Comparison of ENCODE assay signal across 28 cellular contexts in genomic region chr20:38671701-38672292, GRCh38. TPM values are rescaled to one million over a fixed set of nuclear protein-coding genes. Genes with fewer than 3 reads are reported as not detected.
"Had no signal": no experiment of that assay in that cellular context is flagged by ENCODE, and none has a peak within 500 bp of the region (broad histone marks: within the 10 kb centered on the region; RNA-seq: fewer than 3 reads in every experiment).

No MANE protein-coding gene starts in this region.

- H3K4me1 ChIP-seq: prostate gland had no signal

- H3K27me3 ChIP-seq: vagina had no signal

- H3K9me3 Mint-ChIP-seq: immature natural killer cell; memory B cell; mesothelial cell of epicardium; natural killer cell; stimulated activated naive CD8-positive, alpha-beta T cell treated with anti-CD3 and anti-CD28 coated beads, Interleukin-15, Interleukin-2, amounts not matched to agents 100 ng/mL and 50 ng/mL, for 24 hours had no signal

- H3K4me3 Mint-ChIP-seq: memory B cell; mesothelial cell of epicardium; natural killer cell; stimulated activated memory B cell treated with anti-CD40 and anti-IgM and Interleukin-4, amounts not matched to agents 10 μg/mL and 1 μg/mL and 100 μg/mL, for 72 hours; stimulated activated naive CD8-positive, alpha-beta T cell treated with anti-CD3 and anti-CD28 coated beads, Interleukin-15, Interleukin-2, amounts not matched to agents 100 ng/mL and 50 ng/mL, for 24 hours had no signal

- DNase-seq: effector memory CD4-positive, alpha-beta T cell; gastrocnemius medialis; immature natural killer cell; left ventricle myocardium inferior; lower lobe of right lung; natural killer cell; retina; spleen; stimulated activated CD4-positive, alpha-beta T cell treated with anti-CD3 and anti-CD28 coated beads, Interleukin-15, amount 100 ng/mL, for 24 hours; stimulated activated CD4-positive, alpha-beta T cell treated with anti-CD3 and anti-CD28 coated beads, Interleukin-1b, Interleukin-23, amount 100 ng/mL, for 48 hours; stimulated activated CD4-positive, alpha-beta T cell treated with anti-CD3 and anti-CD28 coated beads, Interleukin-4, amount 100 ng/mL, for 24 hours; tibial artery; upper lobe of right lung had no signal

- ATAC-seq: esophagus mucosa; gastrocnemius medialis; lower lobe of right lung; natural killer cell; sciatic nerve; stimulated activated memory B cell treated with anti-CD40 and anti-IgM and Interleukin-4, amounts not matched to agents 10 μg/mL and 1 μg/mL and 100 μg/mL, for 72 hours; upper lobe of right lung had no signal

- H3K9ac ChIP-seq: parathyroid adenoma had no signal

- H3K36me3 Mint-ChIP-seq: mesothelial cell of epicardium; natural killer cell; stimulated activated memory B cell treated with anti-CD40 and anti-IgM and Interleukin-4, amounts not matched to agents 10 μg/mL and 1 μg/mL and 100 μg/mL, for 72 hours had no signal

- H3K27ac Mint-ChIP-seq: immature natural killer cell; memory B cell; mesothelial cell of epicardium; natural killer cell; stimulated activated memory B cell treated with anti-CD40 and anti-IgM and Interleukin-4, amounts not matched to agents 10 μg/mL and 1 μg/mL and 100 μg/mL, for 72 hours; stimulated activated naive CD8-positive, alpha-beta T cell treated with anti-CD3 and anti-CD28 coated beads, Interleukin-15, Interleukin-2, amounts not matched to agents 100 ng/mL and 50 ng/mL, for 24 hours had no signal

- H3K27ac ChIP-seq: gastrocnemius medialis, left ventricle myocardium inferior, lower lobe of right lung, parathyroid adenoma, prostate gland, spleen, tibial artery, upper lobe of right lung, vagina had no signal

- H3K9me3 ChIP-seq: gastrocnemius medialis, left ventricle myocardium inferior, lower lobe of right lung, prostate gland, spleen, tibial artery, upper lobe of right lung, vagina had no signal

- H3K4me3 ChIP-seq: gastrocnemius medialis, left ventricle myocardium inferior, lower lobe of right lung, prostate gland, spleen, tibial artery, upper lobe of right lung, vagina had no signal

- H2AFZ ChIP-seq: parathyroid adenoma had no signal

- H3K36me3 ChIP-seq: gastrocnemius medialis, left ventricle myocardium inferior, lower lobe of right lung, prostate gland, spleen, tibial artery, upper lobe of right lung, vagina had no signal

RNA-seq across cellular contexts. Expression of gene SLC32A1, which starts 52.5 kb away (rescaled TPM):
- total RNA-seq: esophagus mucosa, fibroblast of lung, gastrocnemius medialis, left ventricle myocardium inferior, lower lobe of right lung, mesothelial cell of epicardium, mucosa of gallbladder, myocyte, natural killer cell, omental fat pad, prostate gland, sciatic nerve, skeletal muscle tissue, spleen, upper lobe of right lung, vagina had no signal
- polyA plus RNA-seq: fibroblast of lung, immature natural killer cell, keratinocyte, spleen had no signal
